In the genomic region with DNA sequence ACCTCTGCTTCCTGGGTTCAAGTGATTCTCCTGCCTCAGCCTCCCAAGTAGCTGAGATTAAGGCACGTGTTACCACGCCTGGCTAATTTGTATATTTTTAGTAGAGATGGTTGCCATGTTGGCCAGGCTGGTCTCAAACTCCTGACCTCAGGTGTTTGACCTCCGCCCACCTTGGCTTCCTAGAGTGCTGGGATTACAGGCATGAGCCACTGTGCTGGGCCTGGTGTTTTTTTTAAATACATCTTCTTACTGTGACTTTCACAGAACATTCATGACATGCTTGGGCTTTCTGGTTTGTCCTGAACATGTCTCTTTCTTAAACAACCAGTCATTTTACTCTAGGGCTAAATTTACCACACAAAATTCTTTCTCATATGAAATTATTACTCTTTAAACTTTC, we compare ENCODE assay signal across 19 cellular contexts. TPM values are rescaled to one million over a fixed set of nuclear protein-coding genes. Genes with fewer than 3 reads are reported as not detected.
DNase-seq lines count a peak whose midpoint lies in the region; ATAC-seq, FAIRE-seq and TF ChIP-seq lines count a peak whose summit lies in the region.
"Had no signal": no experiment of that assay in that cellular context is flagged by ENCODE, and none has a peak within 500 bp of the region (broad histone marks: within the 10 kb centered on the region; RNA-seq: fewer than 3 reads in every experiment).

No MANE protein-coding gene starts in this region.

- H3K27me3 ChIP-seq in K562 (ENCODE audit: control insufficient read depth in 2 of 2, insufficient read depth in 2 of 2, low read length in 2 of 2): no peaks in the 10 kb centered on the region
- H3K27me3 ChIP-seq: BLaER1 treated with 17β-estradiol and CSF1 and Interleukin-3, amounts not matched to agents 10 nM and 100 nM had no signal

- H3K9me3 ChIP-seq in HEK293 (ENCODE audit: control insufficient read depth, insufficient read depth, low read depth, low read length): no peaks in the 10 kb centered on the region
- no peaks in the 10 kb centered on the region for H3K9me3 ChIP-seq in K562 (replicated peaks; ENCODE audit: control insufficient read depth, insufficient read depth, low read depth, low read length)

- no peak for TF ChIP-seq CTCF in HEK293 (tag by site-specific recombination; IDR thresholded peaks at IDR 0.05)
- TF ChIP-seq CTCF in K562 (IDR thresholded peaks at IDR 0.05 in 2 of 3, conservative IDR thresholded peaks at IDR 0.05 in 1 of 3; ENCODE audit: insufficient read depth in 2 of 3, low read depth in 1 of 3, low read length in 3 of 3): no peak
- no peak for TF ChIP-seq CTCF in glutamatergic neuron (IDR thresholded peaks at IDR 0.05; ENCODE audit: partially characterized antibody, unreplicated experiment)

- no peak for FAIRE-seq in K562 (lab: Jason Lieb, UNC)
- FAIRE-seq: GM12878, GM18507 had no signal

- no peak overlapping the region for H3K9ac ChIP-seq in K562 (ENCODE audit: insufficient read depth in 1 of 2, low read depth in 2 of 2, low read length in 2 of 2)
- H3K9ac ChIP-seq: BLaER1 treated with 17β-estradiol and CSF1 and Interleukin-3, amounts not matched to agents 10 nM and 100 nM had no signal

- H3K27ac ChIP-seq in HEK293 (ENCODE audit: extremely low read depth, low read depth, low read length): no peak overlapping the region
- H3K27ac ChIP-seq in K562 (ENCODE audit: extremely low read depth, low read depth, low read length): no peak overlapping the region
- H3K27ac ChIP-seq: BLaER1 treated with 17β-estradiol and CSF1 and Interleukin-3, amounts not matched to agents 10 nM and 100 nM; HL-60 had no signal

- no peaks in the 10 kb centered on the region for H3K36me3 ChIP-seq in HEK293 (ENCODE audit: control insufficient read depth in 2 of 2, insufficient read depth in 1 of 2, low read length in 2 of 2)
- H3K36me3 ChIP-seq in K562 (ENCODE audit: control insufficient read depth, insufficient read depth, low read length): no peaks in the 10 kb centered on the region

- H3K9me1 ChIP-seq in K562 (ENCODE audit: control insufficient read depth, insufficient read depth, low read length): no peaks in the 10 kb centered on the region

- H3K4me2 ChIP-seq in K562 (ENCODE audit: insufficient read depth, low read length): no peak overlapping the region
- H3K4me2 ChIP-seq: BLaER1 treated with 17β-estradiol and CSF1 and Interleukin-3, amounts not matched to agents 10 nM and 100 nM had no signal

- BruUV-seq in K562 (replicated peaks; lab: Mats Ljungman, UMichigan): no TSS peak

- no peak for TF ChIP-seq EP300 in K562 (IDR thresholded peaks at IDR 0.05; ENCODE audit: low read length)

- H3K79me2 ChIP-seq in K562 (ENCODE audit: control insufficient read depth, insufficient read depth, low read length): no peaks in the 10 kb centered on the region

- H3K27ac Mint-ChIP-seq in glutamatergic neuron (ENCODE audit: unreplicated experiment): no peak overlapping the region
- H3K27ac Mint-ChIP-seq: CD4-positive, alpha-beta T cell; H9; HFFc6 had no signal

- peak; percentile 23 for DNase-seq in DMS53 (lab: John Stamatoyannopoulos, UW)
- DNase-seq in DMS53 treated with DMSO at 0.1 percent for 48 hours (lab: John Stamatoyannopoulos, UW; ENCODE audit: unreplicated experiment): no peak
- no peak for DNase-seq in K562 (ENCODE audit: extremely low read depth in 1 of 4, low spot score in 3 of 4)
- no peak for DNase-seq in glutamatergic neuron
- DNase-seq: 8988T; ACHN; CD4-positive, alpha-beta T cell; GOT3; H9; HFFc6; Kasumi-1; KBM-7 had no signal

- H3K9me3 Mint-ChIP-seq in glutamatergic neuron (ENCODE audit: unreplicated experiment): peaks cover 9% of the 10 kb centered on the region

- POLR2A ChIA-PET in HEK293 (lab: Yijun Ruan, JAX): no interaction called here
- POLR2A ChIA-PET in K562 (lab: Yijun Ruan, JAX): interaction anchor here (0.7 to 0.9 kb wide), 2 partner anchors 35 to 69 kb away, joined by 3 read pairs; partner anchors contain the start of gene FAM8A1

- H3K4me3 ChIP-seq in HEK293 (ENCODE audit: low read depth, low read length): no peak overlapping the region
- no peak overlapping the region for H3K4me3 ChIP-seq in K562
- H3K4me3 ChIP-seq: GM12878 had no signal

- H3K4me1 ChIP-seq in HEK293 (ENCODE audit: control insufficient read depth, insufficient read depth, low read length): no peaks in the 10 kb centered on the region
- H3K4me1 ChIP-seq in K562 (replicated peaks in 1 of 2; ENCODE audit: control insufficient read depth in 2 of 2, insufficient read depth in 2 of 2, low read length in 2 of 2): no peaks in the 10 kb centered on the region
- H3K4me1 ChIP-seq: BLaER1 treated with 17β-estradiol and CSF1 and Interleukin-3, amounts not matched to agents 10 nM and 100 nM had no signal

- in situ Hi-C loops in K562 (cut with MboI): no loop called here

- TF ChIP-seq POLR2A in K562 (conservative IDR thresholded peaks at IDR 0.05): no peak

- peaks cover 10% of the 10 kb centered on the region for H3K36me3 Mint-ChIP-seq in glutamatergic neuron (ENCODE audit: unreplicated experiment)

- H3K4me3 Mint-ChIP-seq in glutamatergic neuron (ENCODE audit: unreplicated experiment): no peak overlapping the region
- H3K4me3 Mint-ChIP-seq: CD4-positive, alpha-beta T cell; H9; HFFc6 had no signal

- no peak for TF ChIP-seq RAD21 in K562 (CRISPR knock-in tag; conservative IDR thresholded peaks at IDR 0.05 in 1 of 2, IDR thresholded peaks at IDR 0.05 in 1 of 2)

- H3K4me1 Mint-ChIP-seq in glutamatergic neuron (ENCODE audit: low read depth, unreplicated experiment): no peaks in the 10 kb centered on the region
- H3K4me1 Mint-ChIP-seq: H9 had no signal

- CTCF ChIA-PET in HEK293 (lab: Yijun Ruan, JAX): no interaction called here
- CTCF ChIA-PET in K562 (lab: Yijun Ruan, JAX; ENCODE audit: low intra/inter-chr PET ratio): no interaction called here

- 2% methylated on average over 3 of the region's 3 CpGs for WGBS in K562 (ENCODE audit: insufficient coverage, low coverage, missing lambda C conversion rate)

- ATAC-seq in K562 (no peak), GM21515 (IDR thresholded peaks at IDR 0.05; ENCODE audit: unreplicated experiment) (no peak), GM21390 (IDR thresholded peaks at IDR 0.05; ENCODE audit: unreplicated experiment) (no peak)
- ATAC-seq: GM12878 had no signal

- no peaks in the 10 kb centered on the region for H4K20me1 ChIP-seq in K562 (replicated peaks; ENCODE audit: control insufficient read depth, insufficient read depth, low read length)
- H4K20me1 ChIP-seq: BLaER1 treated with 17β-estradiol and CSF1 and Interleukin-3, amounts not matched to agents 10 nM and 100 nM had no signal

- intact Hi-C loops in K562 (cut with micrococcal nuclease): no loop called here

- peaks cover 2% of the 10 kb centered on the region for H3K27me3 Mint-ChIP-seq in glutamatergic neuron (ENCODE audit: unreplicated experiment)

- H2AFZ ChIP-seq in K562 (ENCODE audit: low read depth, low read length): no peak overlapping the region

TF ChIP-seq in HEK293, 187 proteins besides CTCF, POLR2A, EP300 and RAD21 (continues in another document):
- TF ChIP-seq, protein P1, sequence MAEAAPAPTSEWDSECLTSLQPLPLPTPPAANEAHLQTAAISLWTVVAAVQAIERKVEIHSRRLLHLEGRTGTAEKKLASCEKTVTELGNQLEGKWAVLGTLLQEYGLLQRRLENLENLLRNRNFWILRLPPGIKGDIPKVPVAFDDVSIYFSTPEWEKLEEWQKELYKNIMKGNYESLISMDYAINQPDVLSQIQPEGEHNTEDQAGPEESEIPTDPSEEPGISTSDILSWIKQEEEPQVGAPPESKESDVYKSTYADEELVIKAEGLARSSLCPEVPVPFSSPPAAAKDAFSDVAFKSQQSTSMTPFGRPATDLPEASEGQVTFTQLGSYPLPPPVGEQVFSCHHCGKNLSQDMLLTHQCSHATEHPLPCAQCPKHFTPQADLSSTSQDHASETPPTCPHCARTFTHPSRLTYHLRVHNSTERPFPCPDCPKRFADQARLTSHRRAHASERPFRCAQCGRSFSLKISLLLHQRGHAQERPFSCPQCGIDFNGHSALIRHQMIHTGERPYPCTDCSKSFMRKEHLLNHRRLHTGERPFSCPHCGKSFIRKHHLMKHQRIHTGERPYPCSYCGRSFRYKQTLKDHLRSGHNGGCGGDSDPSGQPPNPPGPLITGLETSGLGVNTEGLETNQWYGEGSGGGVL (tag by site-specific recombination; IDR thresholded peaks at IDR 0.05): no peak

TF ChIP-seq in K562, 482 proteins besides CTCF, POLR2A, EP300 and RAD21:
- TF ChIP-seq ETS1 (conservative IDR thresholded peaks at IDR 0.05; ENCODE audit: control insufficient read depth, low read depth, low read length) (no peak), ZNF551 (CRISPR knock-in tag; IDR thresholded peaks at IDR 0.05) (no peak), ZFP36 (IDR thresholded peaks at IDR 0.05; ENCODE audit: low read depth, low read length, partially characterized antibody) (peak; percentile 71)

RNA-seq across cellular contexts. Expression of gene FAM8A1, which starts 34.7 kb away (rescaled TPM):
- total RNA-seq in K562 (2011; cell fraction: chromatin; rRNA removed; ENCODE audit: low replicate concordance): 7.4 and 23.1 TPM in 2 replicates
- 8.3 and 8.5 TPM in 2 replicates for total RNA-seq in K562 (2011; cell fraction: nucleolus; rRNA removed)
- 18.5 and 39.8 TPM in 2 replicates for total RNA-seq in K562 (2011; cell fraction: nucleoplasm; rRNA removed)
- total RNA-seq in K562 (2014; rRNA removed) (11.5 and 12.2 TPM in 2 replicates), K562 (2014; rRNA removed; fragmentation: Illumina TruSeq; extraction: Trizol) (15.2 and 19.0 TPM in 2 replicates), K562 (2015; rRNA removed; fragmentation: Illumina TruSeq; extraction: Trizol) (13.0 and 14.2 TPM in 2 replicates), K562 (2021) (15.1 and 15.3 TPM in 2 replicates), glutamatergic neuron (ENCODE audit: unreplicated experiment) (16.5 TPM)
- polyA plus RNA-seq in K562 (2011; rRNA removed) (21.7 and 23.6 TPM in 2 replicates), K562 (2014; fragmentation: Illumina TruSeq; extraction: Trizol) (13.4 and 15.7 TPM in 2 replicates), K562 (2014; fragmentation: Nextera tagmentation; extraction: Ambion mirVana) (1 to 10 TPM; 4.9 to 6.1 TPM), K562 (2014; rRNA removed) (9.9 and 11.2 TPM in 2 replicates)
- polyA plus RNA-seq in K562 (2011; cell fraction: cytosol; rRNA removed): 5.9 and 8.7 TPM in 2 replicates
- 13.2 and 23.9 TPM in 2 replicates for polyA plus RNA-seq in K562 (2011; cell fraction: nucleus; rRNA removed)
- 11.7 and 21.5 TPM in 2 replicates for polyA plus RNA-seq in K562 (2012)
- 13.9 and 15.6 TPM in 2 replicates for polyA minus RNA-seq in K562 (2011; rRNA and poly(A)+ RNA removed)
- 9.9 and 10.1 TPM in 2 replicates for polyA minus RNA-seq in K562 (2011; cell fraction: cytosol; rRNA and poly(A)+ RNA removed)
- polyA minus RNA-seq in K562 (2011; cell fraction: nucleus; rRNA and poly(A)+ RNA removed): 7.7 and 15.2 TPM in 2 replicates
